21 cellular contexts compared by ENCODE assay signal in genomic region chr2:178732913-178733312, GRCh38.
"Had no signal": no experiment of that assay in that cellular context is flagged by ENCODE, and none has a peak within 500 bp of the region (broad histone marks: within the 10 kb centered on the region; RNA-seq: fewer than 3 reads in every experiment).

No MANE protein-coding gene starts in this region.

- H3K4me3 ChIP-seq: esophagus muscularis mucosa, gastroesophageal sphincter, left lung, lung, pancreas, skin epidermis, testis, tibial nerve had no signal

- H3K4me1 ChIP-seq: gastroesophageal sphincter, left lung, pancreas, testis, tibial nerve had no signal

- H3K36me3 ChIP-seq: gastroesophageal sphincter, left lung, pancreas, tibial nerve had no signal

- FAIRE-seq: colon, keratinocyte, pancreas had no signal

- ATAC-seq: effector memory CD8-positive, alpha-beta T cell; gastroesophageal sphincter; left lung; sciatic nerve; stimulated activated naive B cell treated with anti-CD40 and anti-IgM and Interleukin-4, amounts not matched to agents 10 μg/mL and 1 μg/mL and 100 μg/mL, for 72 hours; stimulated activated naive CD8-positive, alpha-beta T cell treated with anti-CD3 and anti-CD28 coated beads, Interleukin-15, amount 100 ng/mL, for 72 hours had no signal

- H3K27ac ChIP-seq: epithelial cell of prostate, esophagus muscularis mucosa, gastroesophageal sphincter, left lung, pancreas, skin epidermis, testis, tibial nerve had no signal

- DNase-seq: effector memory CD8-positive, alpha-beta T cell; immature natural killer cell; left lung; mesendoderm; naive B cell; occipital lobe; pancreas; stimulated activated CD4-positive, alpha-beta T cell treated with anti-CD3 and anti-CD28 coated beads, Interleukin-2, amount 100 ng/mL, for 24 hours; stimulated activated CD4-positive, alpha-beta T cell treated with anti-CD3 and anti-CD28 coated beads, Interleukin-4, amount 100 ng/mL, for 4 hours; stimulated activated naive B cell treated with anti-CD40 and anti-IgM and Interleukin-4, amounts not matched to agents 10 μg/mL and 1 μg/mL and 100 μg/mL, for 72 hours; stimulated activated naive CD8-positive, alpha-beta T cell treated with anti-CD3 and anti-CD28 coated beads, Interleukin-15, amount 100 ng/mL, for 72 hours; testis had no signal

- H3K9me3 ChIP-seq: gastroesophageal sphincter, left lung, pancreas, testis, tibial nerve had no signal

- H3K27me3 ChIP-seq: esophagus muscularis mucosa, gastroesophageal sphincter, left lung, pancreas, testis, tibial nerve had no signal
